30 cellular contexts compared by ENCODE assay signal in genomic region chr9:103430469-103430868, GRCh38.
"Had no signal": no experiment of that assay in that cellular context is flagged by ENCODE, and none has a peak within 500 bp of the region (broad histone marks: within the 10 kb centered on the region; RNA-seq: fewer than 3 reads in every experiment).

No MANE protein-coding gene starts in this region.

- H3K4me1 ChIP-seq: ascending aorta, breast epithelium, colonic mucosa had no signal

- H3K9me3 ChIP-seq: ascending aorta, breast epithelium, colonic mucosa had no signal

- H3K27me3 Mint-ChIP-seq: activated CD4-positive, alpha-beta memory T cell treated with anti-CD3 and anti-CD28 coated beads for 36 hours; activated CD4-positive, alpha-beta T cell treated with anti-CD3 and anti-CD28 coated beads for 36 hours; activated CD4-positive, alpha-beta T cell treated with anti-CD3 and anti-CD28 coated beads, Interleukin-2, amount 10 ng/mL, durations not matched to agents 24 days and 14 days; activated CD8-positive, alpha-beta memory T cell treated with anti-CD3 and anti-CD28 coated beads, Interleukin-2, amount 10 ng/mL, durations not matched to agents 7 days and 5 days; activated naive CD8-positive, alpha-beta T cell treated with anti-CD3 and anti-CD28 coated beads, Interleukin-2, amount 10 ng/mL, durations not matched to agents 7 days and 5 days; T-helper 17 cell had no signal

- H3K4me3 ChIP-seq: ascending aorta, breast epithelium, cardiac muscle cell, colonic mucosa had no signal

- H3K27ac ChIP-seq: ascending aorta, breast epithelium, cardiac muscle cell, colonic mucosa had no signal

- H3K4me3 Mint-ChIP-seq: activated CD4-positive, alpha-beta memory T cell treated with anti-CD3 and anti-CD28 coated beads for 36 hours; activated CD4-positive, alpha-beta T cell treated with anti-CD3 and anti-CD28 coated beads for 36 hours; activated CD4-positive, alpha-beta T cell treated with anti-CD3 and anti-CD28 coated beads, Interleukin-2, amount 10 ng/mL, durations not matched to agents 24 days and 14 days; activated CD8-positive, alpha-beta memory T cell treated with anti-CD3 and anti-CD28 coated beads, Interleukin-2, amount 10 ng/mL, durations not matched to agents 7 days and 5 days; activated CD8-positive, alpha-beta T cell treated with anti-CD3 and anti-CD28 coated beads, Interleukin-2, amount 10 ng/mL, durations not matched to agents 7 days and 5 days; activated naive CD4-positive, alpha-beta T cell treated with anti-CD3 and anti-CD28 coated beads for 36 hours; activated naive CD8-positive, alpha-beta T cell treated with anti-CD3 and anti-CD28 coated beads, Interleukin-2, amount 10 ng/mL, durations not matched to agents 7 days and 5 days; activated T-helper 1 cell treated with anti-CD3 and anti-CD28 coated beads, Interleukin-12 subunit alpha, Interleukin-12 subunit beta, Interleukin-2, Interleukin-4 antibody, amounts not matched to agents 30 ng/mL and 10 ng/mL and 1 ng/mL, durations not matched to agents 14 hours and 24 hours and 36 hours; brain; endodermal cell; T-helper 17 cell had no signal

- H3K36me3 ChIP-seq: ascending aorta, breast epithelium, cardiac muscle cell, colonic mucosa had no signal

- H3K4me1 Mint-ChIP-seq: activated CD4-positive, alpha-beta T cell treated with anti-CD3 and anti-CD28 coated beads for 36 hours; activated CD4-positive, alpha-beta T cell treated with anti-CD3 and anti-CD28 coated beads, Interleukin-2, amount 10 ng/mL, durations not matched to agents 24 days and 14 days; activated CD8-positive, alpha-beta memory T cell treated with anti-CD3 and anti-CD28 coated beads, Interleukin-2, amount 10 ng/mL, durations not matched to agents 7 days and 5 days; activated naive CD8-positive, alpha-beta T cell treated with anti-CD3 and anti-CD28 coated beads, Interleukin-2, amount 10 ng/mL, durations not matched to agents 7 days and 5 days; brain; endodermal cell; T-helper 17 cell had no signal

- FAIRE-seq: frontal cortex had no signal

- DNase-seq: activated CD4-positive, alpha-beta memory T cell treated with anti-CD3 and anti-CD28 coated beads for 36 hours; activated CD4-positive, alpha-beta T cell treated with anti-CD3 and anti-CD28 coated beads for 36 hours; activated CD4-positive, alpha-beta T cell treated with anti-CD3 and anti-CD28 coated beads, Interleukin-2, amount 10 ng/mL, durations not matched to agents 24 days and 14 days; activated CD4-positive, CD25-positive, alpha-beta regulatory T cell; activated CD4-positive, CD25-positive, alpha-beta regulatory T cell treated with anti-CD3 and anti-CD28 coated beads, Interleukin-2, amount 50 U/mL, for 72 hours; activated CD8-positive, alpha-beta memory T cell treated with anti-CD3 and anti-CD28 coated beads, Interleukin-2, amount 10 ng/mL, durations not matched to agents 7 days and 5 days; activated CD8-positive, alpha-beta memory T cell treated with anti-CD3 and anti-CD28 coated beads, Interleukin-2, amount 50 U/mL, for 4 hours; activated CD8-positive, alpha-beta T cell treated with anti-CD3 and anti-CD28 coated beads, Interleukin-2, amount 10 ng/mL, durations not matched to agents 7 days and 5 days; activated effector memory CD4-positive, alpha-beta T cell treated with anti-CD3 and anti-CD28 coated beads, Interleukin-2, amount 50 U/mL, for 16 hours; activated naive CD4-positive, alpha-beta T cell treated with anti-CD3 and anti-CD28 coated beads for 36 hours; activated naive CD8-positive, alpha-beta T cell treated with anti-CD3 and anti-CD28 coated beads, Interleukin-2, amount 10 ng/mL, durations not matched to agents 7 days and 5 days; activated T-cell treated with anti-CD3 and anti-CD28 coated beads, Interleukin-2, amount 50 U/mL, for 1 hour; activated T-cell treated with anti-CD3 and anti-CD28 coated beads, Interleukin-2, amount 50 U/mL, for 48 hours; central memory CD4-positive, alpha-beta T cell; cerebellar nuclear complex; colonic mucosa; effector memory CD4-positive, alpha-beta T cell; endodermal cell; foreskin fibroblast; head of caudate nucleus; T-helper 1 cell; T-helper 17 cell had no signal

- H3K9me3 Mint-ChIP-seq: activated naive CD4-positive, alpha-beta T cell treated with anti-CD3 and anti-CD28 coated beads, Interleukin-2, amount 50 U/mL, for 72 hours; activated T-helper 1 cell treated with anti-CD3 and anti-CD28 coated beads, Interleukin-12 subunit alpha, Interleukin-12 subunit beta, Interleukin-2, Interleukin-4 antibody, amounts not matched to agents 30 ng/mL and 10 ng/mL and 1 ng/mL, durations not matched to agents 14 hours and 24 hours and 36 hours had no signal

- H3K27ac Mint-ChIP-seq: activated CD4-positive, alpha-beta memory T cell treated with anti-CD3 and anti-CD28 coated beads for 36 hours; activated CD4-positive, alpha-beta T cell treated with anti-CD3 and anti-CD28 coated beads for 36 hours; activated CD4-positive, alpha-beta T cell treated with anti-CD3 and anti-CD28 coated beads, Interleukin-2, amount 10 ng/mL, durations not matched to agents 24 days and 14 days; activated CD8-positive, alpha-beta memory T cell treated with anti-CD3 and anti-CD28 coated beads, Interleukin-2, amount 10 ng/mL, durations not matched to agents 7 days and 5 days; activated CD8-positive, alpha-beta T cell treated with anti-CD3 and anti-CD28 coated beads, Interleukin-2, amount 10 ng/mL, durations not matched to agents 7 days and 5 days; activated naive CD4-positive, alpha-beta T cell treated with anti-CD3 and anti-CD28 coated beads for 36 hours; activated naive CD4-positive, alpha-beta T cell treated with anti-CD3 and anti-CD28 coated beads, Interleukin-2, amount 50 U/mL, for 72 hours; activated naive CD8-positive, alpha-beta T cell treated with anti-CD3 and anti-CD28 coated beads, Interleukin-2, amount 10 ng/mL, durations not matched to agents 7 days and 5 days; activated T-helper 1 cell treated with anti-CD3 and anti-CD28 coated beads, Interleukin-12 subunit alpha, Interleukin-12 subunit beta, Interleukin-2, Interleukin-4 antibody, amounts not matched to agents 30 ng/mL and 10 ng/mL and 1 ng/mL, durations not matched to agents 14 hours and 24 hours and 36 hours; activated T-helper 2 cell treated with anti-CD3 and anti-CD28 coated beads, Interferon-gamma antibody, Interleukin-2, Interleukin-4, amounts not matched to agents 10 μg/mL and 5 μg/mL and 100 μg/mL, durations not matched to agents 14 hours and 24 hours and 36 hours; brain; endodermal cell; T-helper 17 cell had no signal

- H3K36me3 Mint-ChIP-seq: activated CD4-positive, alpha-beta memory T cell treated with anti-CD3 and anti-CD28 coated beads for 36 hours; activated CD8-positive, alpha-beta memory T cell treated with anti-CD3 and anti-CD28 coated beads, Interleukin-2, amount 10 ng/mL, durations not matched to agents 7 days and 5 days; activated naive CD4-positive, alpha-beta T cell treated with anti-CD3 and anti-CD28 coated beads, Interleukin-2, amount 50 U/mL, for 72 hours; activated naive CD8-positive, alpha-beta T cell treated with anti-CD3 and anti-CD28 coated beads, Interleukin-2, amount 10 ng/mL, durations not matched to agents 7 days and 5 days; brain had no signal
